ENCODE assay signal across 18 cellular contexts in genomic region chr5:30051976-30052375, GRCh38.
DNase-seq lines count a peak whose midpoint lies in the region; ATAC-seq and TF ChIP-seq lines count a peak whose summit lies in the region.
"Had no signal": no experiment of that assay in that cellular context is flagged by ENCODE, and none has a peak within 500 bp of the region (broad histone marks: within the 10 kb centered on the region; RNA-seq: fewer than 3 reads in every experiment).

No MANE protein-coding gene starts in this region.

- H3K4me3 Mint-ChIP-seq in glutamatergic neuron (ENCODE audit: unreplicated experiment): no peak overlapping the region
- H3K4me3 Mint-ChIP-seq: CD14-positive monocyte; CD4-positive, alpha-beta T cell; CD8-positive, alpha-beta memory T cell; GM23338; H9 had no signal

- DNase-seq in G401 (ENCODE audit: low spot score) (peak; percentile 59), PC-3 (no peak), glutamatergic neuron (no peak), NCI-H2171 (lab: John Stamatoyannopoulos, UW) (no peak), vagina (ENCODE audit: extremely low spot score in 2 of 2) (no peak)
- no peak for DNase-seq in activated CD4-positive, CD25-positive, alpha-beta regulatory T cell treated with anti-CD3 and anti-CD28 coated beads, Interleukin-2, amount 50 U/mL, for 72 hours
- DNase-seq: BE2C; CD4-positive, alpha-beta T cell; CD8-positive, alpha-beta memory T cell; DMS53; DMS79 treated with DMSO at 0.1 percent for 48 hours; GDM1; H9 had no signal

- POLR2A ChIA-PET in PC-3 (lab: Charles Lee; ENCODE audit: unreplicated experiment): no interaction called here

- H2AFZ ChIP-seq in PC-3 (ENCODE audit: low read length): 0 out of 2 replicates have a peak overlapping the region, but pooled peaks have one; percentile 9
- H2AFZ ChIP-seq: GM23338 had no signal

- H3K27me3 ChIP-seq in PC-3 (ENCODE audit: low read length) (no peaks in the 10 kb centered on the region), vagina (no peaks in the 10 kb centered on the region)
- H3K27me3 ChIP-seq: BE2C; BLaER1 treated with 17β-estradiol and CSF1 and Interleukin-3, amounts not matched to agents 10 nM and 100 nM had no signal

- BruUV-seq in PC-3 (replicated peaks; lab: Mats Ljungman, UMichigan): no TSS peak

- in situ Hi-C loops in G401 (cut with HindIII; ENCODE audit: low sequenced_read_pairs): no loop called here

- H3K4me1 ChIP-seq in PC-3 (ENCODE audit: insufficient read depth, low read length) (no peaks in the 10 kb centered on the region), vagina (no peaks in the 10 kb centered on the region)
- H3K4me1 ChIP-seq: BE2C; BLaER1 treated with 17β-estradiol and CSF1 and Interleukin-3, amounts not matched to agents 10 nM and 100 nM had no signal

- no peak for ATAC-seq in PC-3
- ATAC-seq: GM12878, GM23338, HCT116 had no signal

- H3F3A ChIP-seq in PC-3 (ENCODE audit: low read length, unreplicated experiment): no peaks in the 10 kb centered on the region

- H3K4me2 ChIP-seq in PC-3 (ENCODE audit: low read length): no peak overlapping the region
- H3K4me2 ChIP-seq: BLaER1 treated with 17β-estradiol and CSF1 and Interleukin-3, amounts not matched to agents 10 nM and 100 nM; GM23338 had no signal

- peak overlapping the region; percentile 22 for H3K27ac Mint-ChIP-seq in glutamatergic neuron (ENCODE audit: unreplicated experiment)
- H3K27ac Mint-ChIP-seq: CD4-positive, alpha-beta T cell; CD8-positive, alpha-beta memory T cell; GM23338; H9 had no signal

- H3K9me2 ChIP-seq in PC-3 (replicated peaks; ENCODE audit: low read length): no peaks in the 10 kb centered on the region

- no peak overlapping the region for H3K4me3 ChIP-seq in PC-3 (ENCODE audit: low read length)
- H3K4me3 ChIP-seq in vagina: no peak overlapping the region
- H3K4me3 ChIP-seq: BLaER1 treated with 17β-estradiol and CSF1 and Interleukin-3, amounts not matched to agents 10 nM and 100 nM; GM12878; GM23338 had no signal

- H3K36me3 ChIP-seq in PC-3 (ENCODE audit: low read depth, low read length): no peaks in the 10 kb centered on the region
- H3K36me3 ChIP-seq in vagina: no peaks in the 10 kb centered on the region
- H3K36me3 ChIP-seq: BE2C; BLaER1 treated with 17β-estradiol and CSF1 and Interleukin-3, amounts not matched to agents 10 nM and 100 nM had no signal

- H3K4me1 Mint-ChIP-seq in glutamatergic neuron (ENCODE audit: low read depth, unreplicated experiment): peaks cover 12% of the 10 kb centered on the region
- H3K4me1 Mint-ChIP-seq: CD14-positive monocyte; CD8-positive, alpha-beta memory T cell; GM23338 had no signal

- TF ChIP-seq CTCF in PC-3 (conservative IDR thresholded peaks at IDR 0.05; ENCODE audit: low read depth, low read length): no peak
- TF ChIP-seq CTCF in glutamatergic neuron (IDR thresholded peaks at IDR 0.05; ENCODE audit: partially characterized antibody, unreplicated experiment): no peak
- no peak for TF ChIP-seq CTCF in vagina (IDR thresholded peaks at IDR 0.05)

- no peak overlapping the region for H3K9ac ChIP-seq in PC-3 (ENCODE audit: low read length)
- H3K9ac ChIP-seq: BLaER1 treated with 17β-estradiol and CSF1 and Interleukin-3, amounts not matched to agents 10 nM and 100 nM had no signal

- intact Hi-C loops in PC-3 (cut with micrococcal nuclease) (no loop called here), vagina (cut with DNase I) (no loop called here)

- no peaks in the 10 kb centered on the region for H3K9me3 Mint-ChIP-seq in glutamatergic neuron (ENCODE audit: unreplicated experiment)

- no peaks in the 10 kb centered on the region for H3K27me3 Mint-ChIP-seq in glutamatergic neuron (ENCODE audit: unreplicated experiment)
- H3K27me3 Mint-ChIP-seq: CD4-positive, alpha-beta T cell; CD8-positive, alpha-beta memory T cell had no signal

- H3K36me3 Mint-ChIP-seq in glutamatergic neuron (ENCODE audit: unreplicated experiment): peaks cover 4% of the 10 kb centered on the region
- H3K36me3 Mint-ChIP-seq: CD14-positive monocyte; CD8-positive, alpha-beta memory T cell had no signal

- TF ChIP-seq POLR2A in vagina (IDR thresholded peaks at IDR 0.05): no peak

- no peak overlapping the region for H3K27ac ChIP-seq in PC-3 (ENCODE audit: low read length)
- H3K27ac ChIP-seq in vagina: no peak overlapping the region
- H3K27ac ChIP-seq: BLaER1 treated with 17β-estradiol and CSF1 and Interleukin-3, amounts not matched to agents 10 nM and 100 nM had no signal

- no peaks in the 10 kb centered on the region for H4K20me1 ChIP-seq in PC-3 (ENCODE audit: low read length)
- H4K20me1 ChIP-seq: BLaER1 treated with 17β-estradiol and CSF1 and Interleukin-3, amounts not matched to agents 10 nM and 100 nM had no signal

- no peaks in the 10 kb centered on the region for H3K79me2 ChIP-seq in PC-3 (ENCODE audit: low read length)

- CTCF ChIA-PET in PC-3 (lab: Charles Lee): no interaction called here

- H3K9me3 ChIP-seq in PC-3 (ENCODE audit: low read length) (no peaks in the 10 kb centered on the region), vagina (no peaks in the 10 kb centered on the region)
- H3K9me3 ChIP-seq: BE2C; BLaER1 treated with 17β-estradiol and CSF1 and Interleukin-3, amounts not matched to agents 10 nM and 100 nM had no signal
